Comparison of ENCODE assay signal across 8 cellular contexts in genomic region chr10:26755443-26755903, GRCh38. TPM values are rescaled to one million over a fixed set of nuclear protein-coding genes. Genes with fewer than 3 reads are reported as not detected.
DNase-seq lines count a peak whose midpoint lies in the region; ATAC-seq, FAIRE-seq and TF ChIP-seq lines count a peak whose summit lies in the region.

No MANE protein-coding gene starts in this region.

- intact Hi-C loops in tibial artery (cut with DNase I; ENCODE audit: low total_unique reads) = no loop called here

- dilution Hi-C loops in keratinocyte (cut with MboI; ENCODE audit: extremely low pct_ligation_motif_present, low sequenced_read_pairs) = no loop called here

- H3K27ac Mint-ChIP-seq in T-helper 2 cell treated with Interferon-gamma antibody and Interleukin-4, amounts not matched to agents 5 μg/mL and 100 μg/mL, for 36 hours = peak overlapping the region; percentile 66

- peaks cover 5% of the 10 kb centered on the region for H3K4me1 ChIP-seq in keratinocyte (ENCODE audit: control insufficient read depth, extremely low read depth, insufficient read depth, low read length)
- no peaks in the 10 kb centered on the region for H3K4me1 ChIP-seq in osteoblast (ENCODE audit: insufficient read depth, low read length)
- H3K4me1 ChIP-seq in tibial artery = no peaks in the 10 kb centered on the region

- FAIRE-seq in keratinocyte (lab: Jason Lieb, UNC) = peak; percentile 75

- H3K27ac ChIP-seq in keratinocyte (ENCODE audit: control insufficient read depth, insufficient read depth, low read length) = peak overlapping the region; percentile 61
- H3K27ac ChIP-seq in osteoblast (ENCODE audit: low read depth, low read length) = no peak overlapping the region
- no peak overlapping the region for H3K27ac ChIP-seq in tibial artery

- H3K4me2 ChIP-seq in keratinocyte (ENCODE audit: control insufficient read depth, extremely low read depth, insufficient read depth, low read depth, low read length) = peak overlapping the region; percentile 73
- H3K4me2 ChIP-seq in osteoblast (ENCODE audit: insufficient read depth, low read length) = no peak overlapping the region

- ATAC-seq in HG03135 (IDR thresholded peaks at IDR 0.05; ENCODE audit: unreplicated experiment) = peak; percentile 95

- H3K36me3 Mint-ChIP-seq in T-helper 2 cell treated with Interferon-gamma antibody and Interleukin-4, amounts not matched to agents 5 μg/mL and 100 μg/mL, for 36 hours (ENCODE audit: low read depth) = peaks cover 31% of the 10 kb centered on the region

- peak; percentile 6 for DNase-seq in AG10803 (ENCODE audit: low read depth)
- DNase-seq in GM19240 (ENCODE audit: insufficient read length, low spot score) = peak; percentile 22
- DNase-seq in T-helper 2 cell treated with Interferon-gamma antibody and Interleukin-4, amounts not matched to agents 5 μg/mL and 100 μg/mL, for 36 hours (ENCODE audit: low spot score) = no peak
- peak; percentile 17 for DNase-seq in keratinocyte (ENCODE audit: low read depth, low spot score)
- no peak for DNase-seq in ecto neural progenitor cell (ENCODE audit: low spot score)
- no peak for DNase-seq in osteoblast (ENCODE audit: insufficient read length, low spot score, missing footprints)
- DNase-seq in tibial artery = no peak

- peaks cover 24% of the 10 kb centered on the region for H3K4me1 Mint-ChIP-seq in T-helper 2 cell treated with Interferon-gamma antibody and Interleukin-4, amounts not matched to agents 5 μg/mL and 100 μg/mL, for 36 hours (ENCODE audit: low read depth)

- H3K36me3 ChIP-seq in keratinocyte (ENCODE audit: control insufficient read depth in 2 of 2, extremely low read depth in 1 of 2, insufficient read depth in 2 of 2, low read length in 2 of 2) (peaks cover 0 to 2% of the 10 kb centered on the region in 2 experiments), osteoblast (ENCODE audit: insufficient read depth, low read length) (peaks cover 12% of the 10 kb centered on the region), tibial artery (peaks cover under 1 to 20% (median 7%) of the 10 kb centered on the region in 3 donors)

- H3K9me3 ChIP-seq in keratinocyte (ENCODE audit: control insufficient read depth, low read depth, low read length) (no peaks in the 10 kb centered on the region), osteoblast (ENCODE audit: low read depth, low read length) (no peaks in the 10 kb centered on the region), tibial artery (no peaks in the 10 kb centered on the region)

- TF ChIP-seq CTCF in AG10803 (conservative IDR thresholded peaks at IDR 0.05; ENCODE audit: low read length) = no peak
- no peak for TF ChIP-seq CTCF in keratinocyte (optimal IDR thresholded peaks at IDR 0.05 in 1 of 3, IDR thresholded peaks at IDR 0.05 in 1 of 3, conservative IDR thresholded peaks at IDR 0.05 in 1 of 3; ENCODE audit: extremely low read depth in 1 of 3, insufficient read depth in 2 of 3, low read length in 3 of 3)
- TF ChIP-seq CTCF in osteoblast (IDR thresholded peaks at IDR 0.05; ENCODE audit: extremely low read depth, low read depth, low read length) = no peak
- TF ChIP-seq CTCF in tibial artery (IDR thresholded peaks at IDR 0.05) = no peak

- no peaks in the 10 kb centered on the region for H3K79me2 ChIP-seq in keratinocyte (ENCODE audit: control insufficient read depth, insufficient read depth, low read length)
- no peaks in the 10 kb centered on the region for H3K79me2 ChIP-seq in osteoblast (ENCODE audit: insufficient read depth, low read length)

- no peaks in the 10 kb centered on the region for H3K27me3 ChIP-seq in keratinocyte (ENCODE audit: control insufficient read depth, extremely low read depth, insufficient read depth, low read length)
- no peaks in the 10 kb centered on the region for H3K27me3 ChIP-seq in osteoblast (ENCODE audit: insufficient read depth, low read length)
- H3K27me3 ChIP-seq in tibial artery = no peaks in the 10 kb centered on the region

- peak overlapping the region; percentile 28 for H3K9ac ChIP-seq in keratinocyte (ENCODE audit: control insufficient read depth, extremely low read depth, insufficient read depth, low read length)

- H3K27me3 Mint-ChIP-seq in T-helper 2 cell treated with Interferon-gamma antibody and Interleukin-4, amounts not matched to agents 5 μg/mL and 100 μg/mL, for 36 hours (ENCODE audit: low read depth) = no peaks in the 10 kb centered on the region

- no peak overlapping the region for H3K4me3 ChIP-seq in AG10803 (ENCODE audit: low read length)
- H3K4me3 ChIP-seq in keratinocyte (ENCODE audit: control insufficient read depth in 2 of 3, extremely low read depth in 1 of 3, insufficient read depth in 2 of 3, low read depth in 1 of 3, low read length in 3 of 3) = no peak overlapping the region
- no peak overlapping the region for H3K4me3 ChIP-seq in osteoblast (ENCODE audit: insufficient read depth, low read length)
- no peak overlapping the region for H3K4me3 ChIP-seq in tibial artery

- H4K20me1 ChIP-seq in keratinocyte (ENCODE audit: control insufficient read depth, extremely low read depth, insufficient read depth, low read length) (no peaks in the 10 kb centered on the region), osteoblast (ENCODE audit: insufficient read depth, low read length) (no peaks in the 10 kb centered on the region)

- H3K9me3 Mint-ChIP-seq in T-helper 2 cell treated with Interferon-gamma antibody and Interleukin-4, amounts not matched to agents 5 μg/mL and 100 μg/mL, for 36 hours = no peaks in the 10 kb centered on the region

- peak overlapping the region; percentile 47 for H3K4me3 Mint-ChIP-seq in T-helper 2 cell treated with Interferon-gamma antibody and Interleukin-4, amounts not matched to agents 5 μg/mL and 100 μg/mL, for 36 hours

- peak overlapping the region; percentile 53 for H2AFZ ChIP-seq in keratinocyte (ENCODE audit: control insufficient read depth, low read length)
- no peak overlapping the region for H2AFZ ChIP-seq in osteoblast (ENCODE audit: low read length)

- no peaks in the 10 kb centered on the region for H3K9me1 ChIP-seq in keratinocyte (ENCODE audit: control insufficient read depth, extremely low read depth, insufficient read depth, low read length)

RNA-seq across cellular contexts. Expression of gene PDSS1, which starts 58.0 kb away (rescaled TPM):
- 27.0 to 36.6 TPM (median 31.0 TPM) in 3 replicates for polyA plus RNA-seq in keratinocyte
- polyA plus RNA-seq in keratinocyte (2011; ENCODE audit: low read depth) = 4.1 TPM
- 20.7 and 36.3 TPM in 2 replicates for polyA plus RNA-seq in keratinocyte (2011; cell fraction: cytosol; rRNA removed)
- 27.2 and 30.9 TPM in 2 replicates for polyA plus RNA-seq in keratinocyte (2011; cell fraction: nucleus; rRNA removed)
- 5.8 and 12.3 TPM in 2 replicates for polyA plus RNA-seq in keratinocyte (2012; ENCODE audit: low replicate concordance)
- polyA minus RNA-seq in keratinocyte = 16.9 to 28.5 TPM (median 24.6 TPM) in 3 replicates
- polyA minus RNA-seq in keratinocyte (2011; cell fraction: cytosol; rRNA and poly(A)+ RNA removed) = 11.7 TPM
- polyA minus RNA-seq in keratinocyte (2011; cell fraction: nucleus; rRNA and poly(A)+ RNA removed) = 9.2 and 15.9 TPM in 2 replicates
- 1.8 and 2.7 TPM in 2 replicates for total RNA-seq in osteoblast

Comparison
In these comparisons a context has a peak if more than half of its experiments do, and no peak if none do; other contexts are left out.
1. DNase-seq: peak in AG10803 (single experiment), GM19240 (single experiment) and keratinocyte (single experiment); none in T-helper 2 cell treated with Interferon-gamma antibody and Interleukin-4, amounts not matched to agents 5 μg/mL and 100 μg/mL, for 36 hours (single experiment), ecto neural progenitor cell (single experiment), osteoblast (single experiment) and tibial artery (0 of 2).